ENCODE assay signal across 22 cellular contexts in genomic region chr3:99256788-99257187, GRCh38.
"Had no signal": no experiment of that assay in that cellular context is flagged by ENCODE, and none has a peak within 500 bp of the region (broad histone marks: within the 10 kb centered on the region; RNA-seq: fewer than 3 reads in every experiment).

No MANE protein-coding gene starts in this region.

- DNase-seq: activated CD4-positive, alpha-beta T cell treated with anti-CD3 and anti-CD28 coated beads for 36 hours; activated CD4-positive, alpha-beta T cell treated with anti-CD3 and anti-CD28 coated beads, Interleukin-2, amount 10 ng/mL, durations not matched to agents 7 days and 5 days; activated CD4-positive, alpha-beta T cell treated with anti-CD3 and anti-CD28 coated beads, Interleukin-2, amount 50 U/mL, for 48 hours; activated CD8-positive, alpha-beta T cell treated with anti-CD3 and anti-CD28 coated beads, Interleukin-2, amount 10 ng/mL, durations not matched to agents 7 days and 5 days; activated gamma-delta T cell treated with Interleukin-2 at 50 U/mL for 16 hours; activated naive CD4-positive, alpha-beta T cell treated with anti-CD3 and anti-CD28 coated beads for 36 hours; activated T-cell treated with anti-CD3 and anti-CD28 coated beads, Interleukin-2, amount 50 U/mL, for 24 hours; adrenal gland; body of pancreas; NCI-H1105; NCI-H1417 treated with DMSO at 0.1 percent for 48 hours; NCI-H187 treated with DMSO at 0.1 percent for 48 hours; NCI-H2081; NCI-H2171 treated with DMSO at 0.1 percent for 48 hours; NCI-H345; NCI-H524 treated with DMSO at 0.1 percent for 48 hours; SHP77; SK-N-SH had no signal

- ATAC-seq: activated CD4-positive, alpha-beta T cell treated with anti-CD3 and anti-CD28 coated beads for 36 hours; activated CD4-positive, CD25-positive, alpha-beta regulatory T cell treated with anti-CD3 and anti-CD28 coated beads, Interleukin-2, amount 50 U/mL, for 24 hours; activated CD8-positive, alpha-beta T cell treated with anti-CD3 and anti-CD28 coated beads, Interleukin-2, amount 10 ng/mL, durations not matched to agents 7 days and 5 days; activated naive CD4-positive, alpha-beta T cell treated with anti-CD3 and anti-CD28 coated beads, Interleukin-2, amount 50 U/mL, for 72 hours; body of pancreas; Panc1; WTC11 had no signal
